ENCODE assay signal across 25 cellular contexts in genomic region chr6:108350528-108350927, GRCh38. TPM values are rescaled to one million over a fixed set of nuclear protein-coding genes. Genes with fewer than 3 reads are reported as not detected.
DNase-seq lines count a peak whose midpoint lies in the region; ATAC-seq and TF ChIP-seq lines count a peak whose summit lies in the region.
"Had no signal": no experiment of that assay in that cellular context is flagged by ENCODE, and none has a peak within 500 bp of the region (broad histone marks: within the 10 kb centered on the region; RNA-seq: fewer than 3 reads in every experiment).

No MANE protein-coding gene starts in this region.

- H3K4me3 ChIP-seq in adrenal gland (no peak overlapping the region), spleen (no peak overlapping the region)
- H3K4me3 ChIP-seq: coronary artery, right atrium auricular region, stomach had no signal

- H3K27me3 ChIP-seq in adrenal gland (no peaks in the 10 kb centered on the region), spleen (replicated peaks in 1 of 7) (no peaks in the 10 kb centered on the region)
- H3K27me3 ChIP-seq: brain microvascular endothelial cell, right atrium auricular region, stomach had no signal

- H3K27ac ChIP-seq in adrenal gland (no peak overlapping the region), spleen (no peak overlapping the region)
- H3K27ac ChIP-seq: brain microvascular endothelial cell, coronary artery, right atrium auricular region, RWPE1, stomach had no signal

- TF ChIP-seq POLR2A in adrenal gland (IDR thresholded peaks at IDR 0.05) (no peak), spleen (IDR thresholded peaks at IDR 0.05) (no peak)

- intact Hi-C loops in adrenal gland (cut with DNase I) (no loop called here), spleen (cut with DNase I; ENCODE audit: low total_unique reads) (no loop called here)

- H3K36me3 Mint-ChIP-seq in activated T-helper 17 cell treated with anti-CD3 and anti-CD28 coated beads, Interleukin-2, amount 50 U/mL, for 72 hours (ENCODE audit: low read depth): peaks cover 4% of the 10 kb centered on the region

- no peaks in the 10 kb centered on the region for H3K4me1 ChIP-seq in adrenal gland (replicated peaks in 1 of 2)
- H3K4me1 ChIP-seq in spleen: peaks cover 0 to 24% (median 4%) of the 10 kb centered on the region in 6 donors
- H3K4me1 ChIP-seq: right atrium auricular region had no signal

- H3K4me3 Mint-ChIP-seq in activated T-helper 17 cell treated with anti-CD3 and anti-CD28 coated beads, Interleukin-2, amount 50 U/mL, for 72 hours: no peak overlapping the region
- H3K4me3 Mint-ChIP-seq: activated naive CD8-positive, alpha-beta T cell; activated T-cell treated with anti-CD3 and anti-CD28 coated beads, Interleukin-2, amount 50 U/mL, for 24 hours; CD4-positive, alpha-beta T cell; neural crest cell had no signal

- peak; percentile 59 for ATAC-seq in GM18861 (IDR thresholded peaks at IDR 0.05; ENCODE audit: unreplicated experiment)
- peak; percentile 76 for ATAC-seq in GM21423 (IDR thresholded peaks at IDR 0.05; ENCODE audit: unreplicated experiment)
- ATAC-seq in HG03097 (IDR thresholded peaks at IDR 0.05; ENCODE audit: low FRiP score, unreplicated experiment): peak; percentile 74
- ATAC-seq in activated T-helper 17 cell treated with anti-CD3 and anti-CD28 coated beads, Interleukin-2, amount 50 U/mL, for 72 hours (replicated peaks): no peak
- ATAC-seq: HCT116 had no signal

- H3K27ac Mint-ChIP-seq in activated T-helper 17 cell treated with anti-CD3 and anti-CD28 coated beads, Interleukin-2, amount 50 U/mL, for 72 hours: no peak overlapping the region
- H3K27ac Mint-ChIP-seq: activated naive CD8-positive, alpha-beta T cell; activated T-cell treated with anti-CD3 and anti-CD28 coated beads, Interleukin-2, amount 50 U/mL, for 24 hours; CD4-positive, alpha-beta T cell had no signal

- H3K27me3 Mint-ChIP-seq in activated T-helper 17 cell treated with anti-CD3 and anti-CD28 coated beads, Interleukin-2, amount 50 U/mL, for 72 hours: no peaks in the 10 kb centered on the region
- H3K27me3 Mint-ChIP-seq: activated naive CD8-positive, alpha-beta T cell; activated T-cell treated with anti-CD3 and anti-CD28 coated beads, Interleukin-2, amount 50 U/mL, for 24 hours; CD4-positive, alpha-beta T cell had no signal

- H3K9me3 ChIP-seq in adrenal gland (replicated peaks in 1 of 3) (no peaks in the 10 kb centered on the region), spleen (no peaks in the 10 kb centered on the region)
- H3K9me3 ChIP-seq: right atrium auricular region, stomach had no signal

- DNase-seq in left kidney (ENCODE audit: low read depth, low spot score) (peak; percentile 3), adrenal gland (no peak), DMS 273 treated with DMSO at 0.1 percent for 48 hours (lab: John Stamatoyannopoulos, UW) (no peak), spleen (no peak)
- DNase-seq: activated CD4-positive, alpha-beta T cell treated with anti-CD3 and anti-CD28 coated beads, Interleukin-2, amount 50 U/mL, for 48 hours; activated T-cell treated with anti-CD3 and anti-CD28 coated beads, Interleukin-2, amount 50 U/mL, for 24 hours; brain microvascular endothelial cell; CD4-positive, alpha-beta T cell; DMS79 treated with DMSO at 0.1 percent for 48 hours; kidney glomerular epithelial cell; midbrain; NCI-H1417; NCI-H2227 treated with DMSO at 0.1 percent for 48 hours; NK-92 treated with Interleukin-12 subunit alpha and Interleukin-12 subunit beta, amount 100 ng/mL, for 24 hours; stomach had no signal

- 95 to 100% (median 100%) methylated on average over 1 of the region's 1 CpG for WGBS in adrenal gland, 4 donors
- 92 to 100% (median 96%) methylated on average over 1 of the region's 1 CpG for WGBS in spleen, 5 donors

- H3K36me3 ChIP-seq in adrenal gland (replicated peaks in 1 of 2) (no peaks in the 10 kb centered on the region), spleen (no peaks in the 10 kb centered on the region)
- H3K36me3 ChIP-seq: brain microvascular endothelial cell, right atrium auricular region, stomach had no signal

- TF ChIP-seq CTCF in adrenal gland (IDR thresholded peaks at IDR 0.05): no peak
- TF ChIP-seq CTCF in spleen (IDR thresholded peaks at IDR 0.05 in 8 of 11, conservative IDR thresholded peaks at IDR 0.05 in 3 of 11): no peak

- no peaks in the 10 kb centered on the region for H3K9me3 Mint-ChIP-seq in activated T-helper 17 cell treated with anti-CD3 and anti-CD28 coated beads, Interleukin-2, amount 50 U/mL, for 72 hours
- H3K9me3 Mint-ChIP-seq: activated T-cell treated with anti-CD3 and anti-CD28 coated beads, Interleukin-2, amount 50 U/mL, for 24 hours; CD4-positive, alpha-beta T cell had no signal

- H3K4me1 Mint-ChIP-seq in activated T-helper 17 cell treated with anti-CD3 and anti-CD28 coated beads, Interleukin-2, amount 50 U/mL, for 72 hours: peaks cover 8% of the 10 kb centered on the region
- H3K4me1 Mint-ChIP-seq: neural crest cell had no signal

RNA-seq across cellular contexts. Expression of gene AFG1L, which starts 55.7 kb away (rescaled TPM):
- total RNA-seq in adrenal gland: 10 to 100 TPM in 3 of 8 donors, 1 to 10 TPM in 5; 3.2 to 13.5 (median 8.2) TPM
- polyA plus RNA-seq in adrenal gland: 1 to 10 TPM; 2.5 to 6.1 (median 3.1) TPM
- total RNA-seq in spleen: 10 to 100 TPM in 2 of 7 donors, 1 to 10 TPM in 5; 4.1 to 13.0 (median 5.6) TPM
- polyA plus RNA-seq in spleen: 1 to 10 TPM; 1.8 to 2.3 (median 2.1) TPM
- 1 to 10 TPM; 5.9 to 6.1 TPM for total RNA-seq in activated T-helper 17 cell treated with anti-CD3 and anti-CD28 coated beads, Interleukin-2, amount 50 U/mL, for 72 hours
